10 cellular contexts compared by ENCODE assay signal in genomic region chr19:46112527-46112926, GRCh38. TPM values are rescaled to one million over a fixed set of nuclear protein-coding genes. Genes with fewer than 3 reads are reported as not detected.
"Had no signal": no experiment of that assay in that cellular context is flagged by ENCODE, and none has a peak within 500 bp of the region (broad histone marks: within the 10 kb centered on the region; RNA-seq: fewer than 3 reads in every experiment).

No MANE protein-coding gene starts in this region.

- DNase-seq: GM23248, GOT3, H7, HFFc6, IMR-90 had no signal

- H3K9me3 Mint-ChIP-seq: HFFc6 had no signal

- H3K9me3 ChIP-seq: HAP-1 had no signal

- H3K27ac ChIP-seq: GM23248, HL-60 had no signal

- H3K36me3 ChIP-seq: HAP-1 had no signal

- H3K4me1 ChIP-seq: HAP-1 had no signal

- H2AFZ ChIP-seq: GM23248 had no signal

- H3K4me3 ChIP-seq: GM23248, HAP-1, K562 had no signal

- H3K27ac Mint-ChIP-seq: HFFc6 had no signal

- H3K4me3 Mint-ChIP-seq: HFFc6 had no signal

- FAIRE-seq: K562 had no signal

- H3K9ac ChIP-seq: GM23248 had no signal

RNA-seq across cellular contexts. Expression of gene IGFL3, which starts 12.0 kb away (rescaled TPM):
- total RNA-seq: GM23248, H7, HFFc6, IMR-90, K562 had no signal
- polyA plus RNA-seq: GM23248, IMR-90, K562 had no signal

RNA-seq across cellular contexts. Expression of gene IGFL2, which starts 35.5 kb away (rescaled TPM):
- total RNA-seq: GM23248, H4, HFFc6, HT1080, IMR-90 had no signal
- polyA plus RNA-seq: GM23248, IMR-90 had no signal
